ENCODE assay signal across 11 cellular contexts in genomic region chr9:129968690-129969485, GRCh38.
A peak's percentile ranks its signal among the peaks of the same experiment; 100 is the strongest.
DNase-seq lines count a peak whose midpoint lies in the region; FAIRE-seq lines count a peak whose summit lies in the region.
"Had no signal": no experiment of that assay in that cellular context is flagged by ENCODE, and none has a peak within 500 bp of the region (broad histone marks: within the 10 kb centered on the region; RNA-seq: fewer than 3 reads in every experiment).

No MANE protein-coding gene starts in this region.

- no peaks in the 10 kb centered on the region for H3K9me3 ChIP-seq in HAP-1

- H3K4me3 ChIP-seq in HAP-1 = no peak overlapping the region

- H3K36me3 Mint-ChIP-seq in dendritic cell treated with granulocyte-macrophage colony-stimulating factor and Interleukin-4, amounts not matched to agents 40 ng/mL and 50 ng/mL, for 4 days (ENCODE audit: low read depth) = peaks cover 75% of the 10 kb centered on the region

- H3K27me3 ChIP-seq in HAP-1 (ENCODE audit: low read depth) = no peaks in the 10 kb centered on the region

- DNase-seq in CD1c-positive myeloid dendritic cell (ENCODE audit: extremely low spot score) = peak; percentile 91
- peak; percentile 12 for DNase-seq in NCI-H446 treated with DMSO at 0.1 percent for 48 hours (lab: John Stamatoyannopoulos, UW)
- peak; percentile 63 for DNase-seq in non-pigmented ciliary epithelial cell (ENCODE audit: low read depth)
- DNase-seq in midbrain (lab: John Stamatoyannopoulos, UW) = no peak
- no peak for DNase-seq in HAP-1 (ENCODE audit: low spot score in 2 of 2)
- no peak for DNase-seq in NCI-H2081 treated with DMSO at 0.1 percent for 48 hours (lab: John Stamatoyannopoulos, UW)
- DNase-seq in GM19239 (ENCODE audit: insufficient read length, low spot score) = no peak
- DNase-seq: cerebellar nuclear complex, NCI-H1105 treated with DMSO at 0.1 percent for 48 hours had no signal

- H3K27ac Mint-ChIP-seq in dendritic cell treated with granulocyte-macrophage colony-stimulating factor and Interleukin-4, amounts not matched to agents 40 ng/mL and 50 ng/mL, for 4 days = peak overlapping the region; percentile 85

- peaks cover 12% of the 10 kb centered on the region for H3K4me1 ChIP-seq in HAP-1

- no peaks in the 10 kb centered on the region for H3K27me3 Mint-ChIP-seq in dendritic cell treated with granulocyte-macrophage colony-stimulating factor and Interleukin-4, amounts not matched to agents 40 ng/mL and 50 ng/mL, for 4 days

- H3K36me3 ChIP-seq in HAP-1 (replicated peaks) = peaks cover 4% of the 10 kb centered on the region

- H3K4me1 Mint-ChIP-seq in dendritic cell treated with granulocyte-macrophage colony-stimulating factor and Interleukin-4, amounts not matched to agents 40 ng/mL and 50 ng/mL, for 4 days (ENCODE audit: low read depth) = peaks cover 66% of the 10 kb centered on the region

- FAIRE-seq in GM19239 (lab: Jason Lieb, UNC) = no peak
- FAIRE-seq: GM18507 had no signal

- in situ Hi-C loops in HAP-1 (cut with MboI; ENCODE audit: low sequenced_read_pairs) = no loop called here

- H3K4me3 Mint-ChIP-seq in dendritic cell treated with granulocyte-macrophage colony-stimulating factor and Interleukin-4, amounts not matched to agents 40 ng/mL and 50 ng/mL, for 4 days = no peak overlapping the region

- no peaks in the 10 kb centered on the region for H3K9me3 Mint-ChIP-seq in dendritic cell treated with granulocyte-macrophage colony-stimulating factor and Interleukin-4, amounts not matched to agents 40 ng/mL and 50 ng/mL, for 4 days

- intact Hi-C loops in dendritic cell treated with granulocyte-macrophage colony-stimulating factor and Interleukin-4, amounts not matched to agents 40 ng/mL and 50 ng/mL, for 4 days (cut with micrococcal nuclease) = loop anchor here (5.0 kb wide), 1 partner anchor 37 kb away; no protein-coding TSS in a partner anchor

Comparison
In these comparisons a context has a peak if more than half of its experiments do, and no peak if none do; other contexts are left out.
1. DNase-seq: peak in CD1c-positive myeloid dendritic cell (single experiment), NCI-H446 treated with DMSO at 0.1 percent for 48 hours (single experiment) and non-pigmented ciliary epithelial cell (single experiment); none in midbrain (single experiment), HAP-1 (0 of 2), NCI-H2081 treated with DMSO at 0.1 percent for 48 hours (single experiment) and GM19239 (single experiment).